ENCODE assay signal across 1 cellular context in the genomic region with DNA sequence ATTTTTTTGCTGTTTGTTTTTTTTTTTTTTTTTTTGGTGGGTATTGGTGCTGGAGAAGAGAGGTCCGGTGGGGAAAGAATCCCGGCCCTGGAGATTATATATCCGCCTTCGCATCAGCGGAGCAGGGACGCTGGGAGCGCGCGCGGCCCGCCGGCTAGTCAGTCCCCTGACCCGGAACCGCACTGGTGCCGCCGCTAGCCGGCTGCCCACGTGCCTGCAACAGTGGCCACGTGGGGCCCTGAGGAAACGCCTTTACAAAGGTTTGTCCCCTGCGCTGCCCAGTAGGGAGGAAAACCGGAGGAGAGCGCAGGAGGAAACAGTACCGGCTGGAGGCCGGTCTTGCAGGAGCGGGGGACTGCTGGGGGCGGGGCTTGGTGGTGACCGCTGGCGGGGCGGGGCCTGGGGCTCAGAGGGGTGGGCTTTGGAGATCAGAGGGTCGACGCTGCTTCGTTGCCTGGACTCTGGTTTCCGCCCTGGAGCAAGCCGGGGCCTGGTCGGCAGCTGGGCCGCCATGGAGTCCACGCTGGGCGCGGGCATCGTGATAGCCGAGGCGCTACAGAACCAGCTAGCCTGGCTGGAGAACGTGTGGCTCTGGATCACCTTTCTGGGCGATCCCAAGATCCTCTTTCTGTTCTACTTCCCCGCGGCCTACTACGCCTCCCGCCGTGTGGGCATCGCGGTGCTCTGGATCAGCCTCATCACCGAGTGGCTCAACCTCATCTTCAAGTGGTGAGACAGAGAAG.
A peak's percentile ranks its signal among the peaks of the same experiment; 100 is the strongest.
TF ChIP-seq lines count a peak whose summit lies in the region.

A gene with protein sequence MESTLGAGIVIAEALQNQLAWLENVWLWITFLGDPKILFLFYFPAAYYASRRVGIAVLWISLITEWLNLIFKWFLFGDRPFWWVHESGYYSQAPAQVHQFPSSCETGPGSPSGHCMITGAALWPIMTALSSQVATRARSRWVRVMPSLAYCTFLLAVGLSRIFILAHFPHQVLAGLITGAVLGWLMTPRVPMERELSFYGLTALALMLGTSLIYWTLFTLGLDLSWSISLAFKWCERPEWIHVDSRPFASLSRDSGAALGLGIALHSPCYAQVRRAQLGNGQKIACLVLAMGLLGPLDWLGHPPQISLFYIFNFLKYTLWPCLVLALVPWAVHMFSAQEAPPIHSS (plus strand): TSS at position 281 of the 743 bp plus-strand sequence. CDS start 231 bp downstream, at position 512.

TF ChIP-seq in HepG2, 621 proteins besides CTCF, POLR2A, EP300 and RAD21 (continued from another document and continues in another):
- TF ChIP-seq, protein P1, sequence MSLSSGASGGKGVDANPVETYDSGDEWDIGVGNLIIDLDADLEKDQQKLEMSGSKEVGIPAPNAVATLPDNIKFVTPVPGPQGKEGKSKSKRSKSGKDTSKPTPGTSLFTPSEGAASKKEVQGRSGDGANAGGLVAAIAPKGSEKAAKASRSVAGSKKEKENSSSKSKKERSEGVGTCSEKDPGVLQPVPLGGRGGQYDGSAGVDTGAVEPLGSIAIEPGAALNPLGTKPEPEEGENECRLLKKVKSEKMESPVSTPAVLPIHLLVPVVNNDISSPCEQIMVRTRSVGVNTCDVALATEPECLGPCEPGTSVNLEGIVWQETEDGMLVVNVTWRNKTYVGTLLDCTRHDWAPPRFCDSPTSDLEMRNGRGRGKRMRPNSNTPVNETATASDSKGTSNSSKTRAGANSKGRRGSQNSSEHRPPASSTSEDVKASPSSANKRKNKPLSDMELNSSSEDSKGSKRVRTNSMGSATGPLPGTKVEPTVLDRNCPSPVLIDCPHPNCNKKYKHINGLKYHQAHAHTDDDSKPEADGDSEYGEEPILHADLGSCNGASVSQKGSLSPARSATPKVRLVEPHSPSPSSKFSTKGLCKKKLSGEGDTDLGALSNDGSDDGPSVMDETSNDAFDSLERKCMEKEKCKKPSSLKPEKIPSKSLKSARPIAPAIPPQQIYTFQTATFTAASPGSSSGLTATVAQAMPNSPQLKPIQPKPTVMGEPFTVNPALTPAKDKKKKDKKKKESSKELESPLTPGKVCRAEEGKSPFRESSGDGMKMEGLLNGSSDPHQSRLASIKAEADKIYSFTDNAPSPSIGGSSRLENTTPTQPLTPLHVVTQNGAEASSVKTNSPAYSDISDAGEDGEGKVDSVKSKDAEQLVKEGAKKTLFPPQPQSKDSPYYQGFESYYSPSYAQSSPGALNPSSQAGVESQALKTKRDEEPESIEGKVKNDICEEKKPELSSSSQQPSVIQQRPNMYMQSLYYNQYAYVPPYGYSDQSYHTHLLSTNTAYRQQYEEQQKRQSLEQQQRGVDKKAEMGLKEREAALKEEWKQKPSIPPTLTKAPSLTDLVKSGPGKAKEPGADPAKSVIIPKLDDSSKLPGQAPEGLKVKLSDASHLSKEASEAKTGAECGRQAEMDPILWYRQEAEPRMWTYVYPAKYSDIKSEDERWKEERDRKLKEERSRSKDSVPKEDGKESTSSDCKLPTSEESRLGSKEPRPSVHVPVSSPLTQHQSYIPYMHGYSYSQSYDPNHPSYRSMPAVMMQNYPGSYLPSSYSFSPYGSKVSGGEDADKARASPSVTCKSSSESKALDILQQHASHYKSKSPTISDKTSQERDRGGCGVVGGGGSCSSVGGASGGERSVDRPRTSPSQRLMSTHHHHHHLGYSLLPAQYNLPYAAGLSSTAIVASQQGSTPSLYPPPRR (CRISPR knock-in tag; IDR thresholded peaks at IDR 0.05; ENCODE audit: borderline replicate concordance): peak; percentile 60; the same call in 1 of the 2 replicates
- TF ChIP-seq, protein P2, sequence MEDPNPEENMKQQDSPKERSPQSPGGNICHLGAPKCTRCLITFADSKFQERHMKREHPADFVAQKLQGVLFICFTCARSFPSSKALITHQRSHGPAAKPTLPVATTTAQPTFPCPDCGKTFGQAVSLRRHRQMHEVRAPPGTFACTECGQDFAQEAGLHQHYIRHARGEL (CRISPR knock-in tag; IDR thresholded peaks at IDR 0.05): no peak
- TF ChIP-seq ZFP37 (CRISPR knock-in tag; IDR thresholded peaks at IDR 0.05; ENCODE audit: borderline replicate concordance) (peak; percentile 72; the same call in 1 of the 2 replicates), ZNF121 (CRISPR knock-in tag; IDR thresholded peaks at IDR 0.05) (no peak; the same call in 1 of the 2 replicates), ZNF570 (CRISPR knock-in tag; IDR thresholded peaks at IDR 0.05; ENCODE audit: borderline replicate concordance) (no peak), ZNF670 (CRISPR knock-in tag; IDR thresholded peaks at IDR 0.05; ENCODE audit: borderline replicate concordance) (peak; percentile 81), ISL2 (CRISPR knock-in tag; IDR thresholded peaks at IDR 0.05) (peak; percentile 92), ZNF879 (CRISPR knock-in tag; IDR thresholded peaks at IDR 0.05) (no peak; the same call in 1 of the 2 replicates), NFYB (CRISPR knock-in tag; IDR thresholded peaks at IDR 0.05) (no peak; the same call in 1 of the 2 replicates), MIER3 (CRISPR knock-in tag; IDR thresholded peaks at IDR 0.05; ENCODE audit: borderline replicate concordance) (peak; percentile 99), ZNF772 (CRISPR knock-in tag; IDR thresholded peaks at IDR 0.05) (peak; percentile 99), NFE2 (CRISPR knock-in tag; IDR thresholded peaks at IDR 0.05) (no peak), ZNF652 (CRISPR knock-in tag; IDR thresholded peaks at IDR 0.05; ENCODE audit: borderline replicate concordance, low read depth) (peak; percentile 65), ZNF567 (CRISPR knock-in tag; IDR thresholded peaks at IDR 0.05; ENCODE audit: borderline replicate concordance) (peak; percentile 95; the same call in 1 of the 2 replicates), TEAD3 (CRISPR knock-in tag; optimal IDR thresholded peaks at IDR 0.05; ENCODE audit: borderline replicate concordance) (peak; percentile 71), ZNF605 (CRISPR knock-in tag; IDR thresholded peaks at IDR 0.05) (peak; percentile 98), REPIN1 (CRISPR knock-in tag; IDR thresholded peaks at IDR 0.05; ENCODE audit: borderline replicate concordance, low read depth) (peak; percentile 99), ZFY (CRISPR knock-in tag; IDR thresholded peaks at IDR 0.05) (peak; percentile 100), TBL1XR1 (IDR thresholded peaks at IDR 0.05; ENCODE audit: borderline replicate concordance, low read length, partially characterized antibody) (peak; percentile 78), CENPX (CRISPR knock-in tag; IDR thresholded peaks at IDR 0.05) (no peak), ZNF674 (CRISPR knock-in tag; IDR thresholded peaks at IDR 0.05; ENCODE audit: low read depth) (peak; percentile 92; the same call in 1 of the 2 replicates), ZZZ3 (CRISPR knock-in tag; IDR thresholded peaks at IDR 0.05; ENCODE audit: borderline replicate concordance) (peak; percentile 73; the same call in 1 of the 2 replicates), HOXA5 (CRISPR knock-in tag; IDR thresholded peaks at IDR 0.05) (peak; percentile 90), PCBP2 (optimal IDR thresholded peaks at IDR 0.05; ENCODE audit: low read depth, low read length, poor library complexity, severe bottlenecking) (peak; percentile 8), ZNF569 (CRISPR knock-in tag; IDR thresholded peaks at IDR 0.05; ENCODE audit: borderline replicate concordance) (no peak; the same call in 1 of the 2 replicates), RFX3 (CRISPR knock-in tag; IDR thresholded peaks at IDR 0.05) (no peak; the same call in 1 of the 2 replicates), ZNF251 (CRISPR knock-in tag; IDR thresholded peaks at IDR 0.05) (no peak), DMAP1 (CRISPR knock-in tag; IDR thresholded peaks at IDR 0.05) (peak; percentile 100), ZNF709 (CRISPR knock-in tag; IDR thresholded peaks at IDR 0.05) (peak; percentile 68), DR1 (CRISPR knock-in tag; IDR thresholded peaks at IDR 0.05) (peak; percentile 82), MATR3 (CRISPR knock-in tag; IDR thresholded peaks at IDR 0.05) (no peak), IRX3 (CRISPR knock-in tag; IDR thresholded peaks at IDR 0.05; ENCODE audit: borderline replicate concordance, low read depth) (peak; percentile 93), SMARCE1 (IDR thresholded peaks at IDR 0.05; ENCODE audit: borderline replicate concordance) (no peak)
- TF ChIP-seq, protein P3, sequence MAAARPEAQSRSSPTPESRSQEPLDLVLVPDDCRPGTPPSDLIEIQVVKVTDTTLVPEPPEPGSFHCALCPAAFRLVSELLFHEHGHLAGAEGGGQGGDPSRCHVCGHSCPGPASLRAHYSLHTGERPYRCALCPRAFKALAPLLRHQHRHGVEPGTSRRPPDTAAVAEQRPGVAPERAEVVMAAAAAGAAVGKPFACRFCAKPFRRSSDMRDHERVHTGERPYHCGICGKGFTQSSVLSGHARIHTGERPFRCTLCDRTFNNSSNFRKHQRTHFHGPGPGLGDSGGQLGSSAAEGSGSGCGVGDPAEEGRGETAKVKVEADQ (CRISPR knock-in tag; IDR thresholded peaks at IDR 0.05; ENCODE audit: borderline replicate concordance): peak; percentile 76; the same call in 1 of the 2 replicates
- TF ChIP-seq, protein P4, sequence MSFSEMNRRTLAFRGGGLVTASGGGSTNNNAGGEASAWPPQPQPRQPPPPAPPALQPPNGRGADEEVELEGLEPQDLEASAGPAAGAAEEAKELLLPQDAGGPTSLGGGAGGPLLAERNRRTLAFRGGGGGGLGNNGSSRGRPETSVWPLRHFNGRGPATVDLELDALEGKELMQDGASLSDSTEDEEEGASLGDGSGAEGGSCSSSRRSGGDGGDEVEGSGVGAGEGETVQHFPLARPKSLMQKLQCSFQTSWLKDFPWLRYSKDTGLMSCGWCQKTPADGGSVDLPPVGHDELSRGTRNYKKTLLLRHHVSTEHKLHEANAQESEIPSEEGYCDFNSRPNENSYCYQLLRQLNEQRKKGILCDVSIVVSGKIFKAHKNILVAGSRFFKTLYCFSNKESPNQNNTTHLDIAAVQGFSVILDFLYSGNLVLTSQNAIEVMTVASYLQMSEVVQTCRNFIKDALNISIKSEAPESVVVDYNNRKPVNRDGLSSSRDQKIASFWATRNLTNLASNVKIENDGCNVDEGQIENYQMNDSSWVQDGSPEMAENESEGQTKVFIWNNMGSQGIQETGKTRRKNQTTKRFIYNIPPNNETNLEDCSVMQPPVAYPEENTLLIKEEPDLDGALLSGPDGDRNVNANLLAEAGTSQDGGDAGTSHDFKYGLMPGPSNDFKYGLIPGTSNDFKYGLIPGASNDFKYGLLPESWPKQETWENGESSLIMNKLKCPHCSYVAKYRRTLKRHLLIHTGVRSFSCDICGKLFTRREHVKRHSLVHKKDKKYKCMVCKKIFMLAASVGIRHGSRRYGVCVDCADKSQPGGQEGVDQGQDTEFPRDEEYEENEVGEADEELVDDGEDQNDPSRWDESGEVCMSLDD (CRISPR knock-in tag; IDR thresholded peaks at IDR 0.05; ENCODE audit: borderline replicate concordance): peak; percentile 56; the same call in 1 of the 2 replicates
- TF ChIP-seq, protein P5, sequence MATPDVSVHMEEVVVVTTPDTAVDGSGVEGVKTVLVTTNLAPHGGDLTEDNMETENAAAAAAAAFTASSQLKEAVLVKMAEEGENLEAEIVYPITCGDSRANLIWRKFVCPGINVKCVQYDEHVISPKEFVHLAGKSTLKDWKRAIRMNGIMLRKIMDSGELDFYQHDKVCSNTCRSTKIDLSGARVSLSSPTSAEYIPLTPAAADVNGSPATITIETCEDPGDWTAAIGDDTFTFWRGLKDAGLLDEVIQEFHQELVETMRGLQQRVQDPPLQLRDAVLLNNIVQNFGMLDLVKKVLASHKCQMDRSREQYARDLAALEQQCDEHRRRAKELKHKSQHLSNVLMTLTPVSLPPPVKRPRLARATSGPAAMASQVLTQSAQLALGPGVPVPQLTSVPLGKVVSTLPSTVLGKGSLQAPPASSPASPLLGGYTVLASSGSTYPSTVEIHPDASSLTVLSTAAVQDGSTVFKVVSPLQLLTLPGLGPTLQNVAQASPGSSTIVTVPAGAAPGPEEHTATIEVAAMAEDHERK (CRISPR knock-in tag; IDR thresholded peaks at IDR 0.05; ENCODE audit: low read depth): peak; percentile 77
- TF ChIP-seq, protein P6, sequence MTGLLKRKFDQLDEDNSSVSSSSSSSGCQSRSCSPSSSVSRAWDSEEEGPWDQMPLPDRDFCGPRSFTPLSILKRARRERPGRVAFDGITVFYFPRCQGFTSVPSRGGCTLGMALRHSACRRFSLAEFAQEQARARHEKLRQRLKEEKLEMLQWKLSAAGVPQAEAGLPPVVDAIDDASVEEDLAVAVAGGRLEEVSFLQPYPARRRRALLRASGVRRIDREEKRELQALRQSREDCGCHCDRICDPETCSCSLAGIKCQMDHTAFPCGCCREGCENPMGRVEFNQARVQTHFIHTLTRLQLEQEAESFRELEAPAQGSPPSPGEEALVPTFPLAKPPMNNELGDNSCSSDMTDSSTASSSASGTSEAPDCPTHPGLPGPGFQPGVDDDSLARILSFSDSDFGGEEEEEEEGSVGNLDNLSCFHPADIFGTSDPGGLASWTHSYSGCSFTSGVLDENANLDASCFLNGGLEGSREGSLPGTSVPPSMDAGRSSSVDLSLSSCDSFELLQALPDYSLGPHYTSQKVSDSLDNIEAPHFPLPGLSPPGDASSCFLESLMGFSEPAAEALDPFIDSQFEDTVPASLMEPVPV (CRISPR knock-in tag; IDR thresholded peaks at IDR 0.05): peak; percentile 96
- TF ChIP-seq, protein P7, sequence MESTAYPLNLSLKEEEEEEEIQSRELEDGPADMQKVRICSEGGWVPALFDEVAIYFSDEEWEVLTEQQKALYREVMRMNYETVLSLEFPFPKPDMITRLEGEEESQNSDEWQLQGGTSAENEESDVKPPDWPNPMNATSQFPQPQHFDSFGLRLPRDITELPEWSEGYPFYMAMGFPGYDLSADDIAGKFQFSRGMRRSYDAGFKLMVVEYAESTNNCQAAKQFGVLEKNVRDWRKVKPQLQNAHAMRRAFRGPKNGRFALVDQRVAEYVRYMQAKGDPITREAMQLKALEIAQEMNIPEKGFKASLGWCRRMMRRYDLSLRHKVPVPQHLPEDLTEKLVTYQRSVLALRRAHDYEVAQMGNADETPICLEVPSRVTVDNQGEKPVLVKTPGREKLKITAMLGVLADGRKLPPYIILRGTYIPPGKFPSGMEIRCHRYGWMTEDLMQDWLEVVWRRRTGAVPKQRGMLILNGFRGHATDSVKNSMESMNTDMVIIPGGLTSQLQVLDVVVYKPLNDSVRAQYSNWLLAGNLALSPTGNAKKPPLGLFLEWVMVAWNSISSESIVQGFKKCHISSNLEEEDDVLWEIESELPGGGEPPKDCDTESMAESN (CRISPR knock-in tag; conservative IDR thresholded peaks at IDR 0.05): peak; percentile 99
- TF ChIP-seq, protein P8, sequence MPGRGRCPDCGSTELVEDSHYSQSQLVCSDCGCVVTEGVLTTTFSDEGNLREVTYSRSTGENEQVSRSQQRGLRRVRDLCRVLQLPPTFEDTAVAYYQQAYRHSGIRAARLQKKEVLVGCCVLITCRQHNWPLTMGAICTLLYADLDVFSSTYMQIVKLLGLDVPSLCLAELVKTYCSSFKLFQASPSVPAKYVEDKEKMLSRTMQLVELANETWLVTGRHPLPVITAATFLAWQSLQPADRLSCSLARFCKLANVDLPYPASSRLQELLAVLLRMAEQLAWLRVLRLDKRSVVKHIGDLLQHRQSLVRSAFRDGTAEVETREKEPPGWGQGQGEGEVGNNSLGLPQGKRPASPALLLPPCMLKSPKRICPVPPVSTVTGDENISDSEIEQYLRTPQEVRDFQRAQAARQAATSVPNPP (CRISPR knock-in tag; IDR thresholded peaks at IDR 0.05): peak; percentile 97
- TF ChIP-seq, protein P9, sequence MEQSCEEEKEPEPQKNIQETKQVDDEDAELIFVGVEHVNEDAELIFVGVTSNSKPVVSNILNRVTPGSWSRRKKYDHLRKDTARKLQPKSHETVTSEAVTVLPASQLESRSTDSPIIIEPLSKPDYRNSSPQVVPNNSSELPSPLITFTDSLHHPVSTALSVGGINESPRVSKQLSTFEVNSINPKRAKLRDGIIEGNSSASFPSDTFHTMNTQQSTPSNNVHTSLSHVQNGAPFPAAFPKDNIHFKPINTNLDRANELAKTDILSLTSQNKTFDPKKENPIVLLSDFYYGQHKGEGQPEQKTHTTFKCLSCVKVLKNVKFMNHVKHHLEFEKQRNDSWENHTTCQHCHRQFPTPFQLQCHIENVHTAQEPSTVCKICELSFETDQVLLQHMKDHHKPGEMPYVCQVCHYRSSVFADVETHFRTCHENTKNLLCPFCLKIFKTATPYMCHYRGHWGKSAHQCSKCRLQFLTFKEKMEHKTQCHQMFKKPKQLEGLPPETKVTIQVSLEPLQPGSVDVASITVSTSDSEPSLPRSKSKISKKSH (CRISPR knock-in tag; IDR thresholded peaks at IDR 0.05; ENCODE audit: borderline replicate concordance): peak; percentile 97
